8 cellular contexts compared by ENCODE assay signal in genomic region chr20:50153500-50154377, GRCh38. TPM values are rescaled to one million over a fixed set of nuclear protein-coding genes. Genes with fewer than 3 reads are reported as not detected.
DNase-seq lines count a peak whose midpoint lies in the region; ATAC-seq and TF ChIP-seq lines count a peak whose summit lies in the region.

Gene PEDS1 (minus strand): TSS chr20:50153723. CDS start chr20:50153637, 86 bp downstream.

- H3K79me2 ChIP-seq in fibroblast of lung (ENCODE audit: control insufficient read depth, insufficient read depth, low read length), result peaks cover 45% of the 10 kb centered on the region

- no peaks in the 10 kb centered on the region for H3K27me3 Mint-ChIP-seq in natural killer cell (ENCODE audit: low read depth in 2 of 2)

- intact Hi-C loops in natural killer cell (cut with micrococcal nuclease), result loop anchor here (2.0 kb wide), 1 partner anchor 41 kb away; the partner anchor contains the start of gene UBE2V1

- no peaks in the 10 kb centered on the region for H4K20me1 ChIP-seq in fibroblast of lung (ENCODE audit: control insufficient read depth, extremely low read depth, insufficient read depth, low read length)

- no peaks in the 10 kb centered on the region for H3K27me3 ChIP-seq in fibroblast of lung (ENCODE audit: control insufficient read depth, insufficient read depth, low read length)

- peak; percentile 97 for DNase-seq in DMS53 (lab: John Stamatoyannopoulos, UW)
- peak; percentile 65 for DNase-seq in KG1 (lab: John Stamatoyannopoulos, UW)
- peak; percentile 93 for DNase-seq in RPMI8226
- peak; percentile 56 to 79 for DNase-seq in activated T-helper 1 cell treated with anti-CD3 and anti-CD28 coated beads, Interleukin-2, amount 50 U/mL, for 16 hours (ENCODE audit: low read depth in 1 of 2, low spot score in 1 of 2)
- DNase-seq in fibroblast of lung (ENCODE audit: low read depth in 2 of 2), result peak; percentile 90 to 91
- DNase-seq in natural killer cell, result peak; percentile 83
- peak; percentile 77 for DNase-seq in stimulated activated naive CD4-positive, alpha-beta T cell treated with Interleukin-2 at 50 U/mL for 16 hours (lab: John Stamatoyannopoulos, UW)

- peaks cover 4% of the 10 kb centered on the region for H3K36me3 ChIP-seq in fibroblast of lung (ENCODE audit: control insufficient read depth, insufficient read depth, low read length)

- peak within 1 kb of the TSS; percentile 84 for H3K27ac ChIP-seq in fibroblast of lung (ENCODE audit: insufficient read depth, low read length)

- no peaks in the 10 kb centered on the region for H3K9me3 Mint-ChIP-seq in natural killer cell

- H3K4me3 Mint-ChIP-seq in natural killer cell, result peak within 1 kb of the TSS; percentile 81

- peak within 1 kb of the TSS; percentile 85 for H2AFZ ChIP-seq in fibroblast of lung (ENCODE audit: low read length)

- H3K4me3 ChIP-seq in fibroblast of lung (replicated peaks in 1 of 4; ENCODE audit: control extremely low read depth in 1 of 4, insufficient read depth in 1 of 4, low read depth in 3 of 4, low read length in 4 of 4), result peak within 1 kb of the TSS; percentile 55 to 90 (median 86)

- H3K9ac ChIP-seq in fibroblast of lung (ENCODE audit: insufficient read depth, low read length), result peak within 1 kb of the TSS; percentile 74

- peaks cover 15% of the 10 kb centered on the region for H3K4me1 ChIP-seq in fibroblast of lung (ENCODE audit: control insufficient read depth, extremely low read depth, insufficient read depth, low read length)

- H3K36me3 Mint-ChIP-seq in natural killer cell, result no peaks in the 10 kb centered on the region

- peak within 1 kb of the TSS; percentile 65 to 96 for H3K27ac Mint-ChIP-seq in natural killer cell

- peaks cover 30 to 52% of the 10 kb centered on the region in 2 donors for H3K4me1 Mint-ChIP-seq in natural killer cell

- ATAC-seq in GM21717 (IDR thresholded peaks at IDR 0.05; ENCODE audit: unreplicated experiment), result peak; percentile 86
- ATAC-seq in natural killer cell, result peak; percentile 96 to 99 (median 98)

- no peaks in the 10 kb centered on the region for H3K9me3 ChIP-seq in fibroblast of lung (ENCODE audit: control insufficient read depth, insufficient read depth, low read depth, low read length)

- peak within 1 kb of the TSS; percentile 96 for H3K4me2 ChIP-seq in fibroblast of lung (ENCODE audit: extremely low read depth, insufficient read depth, low read length)

- TF ChIP-seq CTCF in fibroblast of lung (conservative IDR thresholded peaks at IDR 0.05 in 1 of 2, IDR thresholded peaks at IDR 0.05 in 1 of 2; ENCODE audit: low read depth in 1 of 2, low read length in 2 of 2) (no peak), natural killer cell (IDR thresholded peaks at IDR 0.05) (no peak)

RNA-seq across cellular contexts. Expression of gene PEDS1, which starts in this region (rescaled TPM):
- 7.2 and 8.3 TPM in 2 replicates for total RNA-seq in fibroblast of lung
- polyA plus RNA-seq in fibroblast of lung, result 41.1 and 56.9 TPM in 2 replicates
- polyA plus RNA-seq in fibroblast of lung (2012), result 33.2 and 52.3 TPM in 2 replicates
- polyA minus RNA-seq in fibroblast of lung (ENCODE audit: low replicate concordance), result 107 and 139 TPM in 2 replicates
- 10 to 100 TPM; 27.4 to 32.8 (median 31.5) TPM for total RNA-seq in natural killer cell

Comparison
In these comparisons a context has a peak if more than half of its experiments do, and no peak if none do; other contexts are left out.
1. Peak in every context shown above with its lines: DNase-seq, ATAC-seq, H3K4me3 ChIP-seq and H3K27ac ChIP-seq.